10 cellular contexts compared by ENCODE assay signal in genomic region chr20:54714817-54715216, GRCh38.
"Had no signal": no experiment of that assay in that cellular context is flagged by ENCODE, and none has a peak within 500 bp of the region (broad histone marks: within the 10 kb centered on the region; RNA-seq: fewer than 3 reads in every experiment).

No MANE protein-coding gene starts in this region.

- H3K9me3 ChIP-seq: HAP-1 had no signal

- H3K36me3 ChIP-seq: HAP-1 had no signal

- H2AFZ ChIP-seq: GM23248, GM23338 had no signal

- ATAC-seq: GM23338, HCT116 had no signal

- FAIRE-seq: H54 had no signal

- H3K4me1 ChIP-seq: HAP-1 had no signal

- H3K4me2 ChIP-seq: GM23338 had no signal

- H3K27ac ChIP-seq: GM23248 had no signal

- H3K4me3 ChIP-seq: GM23248, GM23338, HAP-1 had no signal

- H3K9ac ChIP-seq: GM23248 had no signal

- DNase-seq: GM23248, GOT3, H7, H9, HCEC 1CT, HFFc6 had no signal
